In genomic region chr3:163863146-163863545, GRCh38 we compare ENCODE assay signal across 17 cellular contexts.
"Had no signal": no experiment of that assay in that cellular context is flagged by ENCODE, and none has a peak within 500 bp of the region (broad histone marks: within the 10 kb centered on the region; RNA-seq: fewer than 3 reads in every experiment).

No MANE protein-coding gene starts in this region.

- H3K36me3 ChIP-seq: ovary, right atrium auricular region, sigmoid colon, tibial nerve, upper lobe of right lung, vagina had no signal

- H3K9me3 ChIP-seq: ovary, sigmoid colon, upper lobe of right lung, vagina had no signal

- H3K4me3 ChIP-seq: dorsolateral prefrontal cortex, hepatocyte, ovary, right atrium auricular region, sigmoid colon, tibial nerve, upper lobe of right lung, vagina had no signal

- ATAC-seq: foreskin keratinocyte; left colon; naive thymus-derived CD4-positive, alpha-beta T cell; stimulated activated naive CD8-positive, alpha-beta T cell treated with anti-CD3 and anti-CD28 coated beads, Interleukin-15, Interleukin-2, amounts not matched to agents 100 U/mL and 50 U/mL, for 24 hours; upper lobe of right lung had no signal

- H3K4me1 ChIP-seq: foreskin keratinocyte, right atrium auricular region, sigmoid colon, tibial nerve, upper lobe of right lung, vagina had no signal

- DNase-seq: cortex of kidney; dorsolateral prefrontal cortex; effector CD8-positive, alpha-beta T cell; foreskin keratinocyte; head of caudate nucleus; left colon; naive thymus-derived CD4-positive, alpha-beta T cell; ovary; sigmoid colon; small intestine; stimulated activated CD4-positive, alpha-beta T cell treated with anti-CD3 and anti-CD28 coated beads, Interleukin-2, amount 100 ng/mL, for 48 hours; stimulated activated naive CD8-positive, alpha-beta T cell treated with anti-CD3 and anti-CD28 coated beads, Interleukin-15, Interleukin-2, amounts not matched to agents 100 U/mL and 50 U/mL, for 24 hours; upper lobe of right lung had no signal

- H3K27ac ChIP-seq: dorsolateral prefrontal cortex, foreskin keratinocyte, hepatocyte, ovary, right atrium auricular region, sigmoid colon, tibial nerve, upper lobe of right lung, vagina had no signal

- H3K4me2 ChIP-seq: hepatocyte had no signal

- H2AFZ ChIP-seq: hepatocyte had no signal

- H3K79me2 ChIP-seq: hepatocyte had no signal

- H3K27me3 ChIP-seq: dorsolateral prefrontal cortex, foreskin keratinocyte, hepatocyte, ovary, right atrium auricular region, sigmoid colon, tibial nerve, upper lobe of right lung, vagina had no signal
